In the genomic region with DNA sequence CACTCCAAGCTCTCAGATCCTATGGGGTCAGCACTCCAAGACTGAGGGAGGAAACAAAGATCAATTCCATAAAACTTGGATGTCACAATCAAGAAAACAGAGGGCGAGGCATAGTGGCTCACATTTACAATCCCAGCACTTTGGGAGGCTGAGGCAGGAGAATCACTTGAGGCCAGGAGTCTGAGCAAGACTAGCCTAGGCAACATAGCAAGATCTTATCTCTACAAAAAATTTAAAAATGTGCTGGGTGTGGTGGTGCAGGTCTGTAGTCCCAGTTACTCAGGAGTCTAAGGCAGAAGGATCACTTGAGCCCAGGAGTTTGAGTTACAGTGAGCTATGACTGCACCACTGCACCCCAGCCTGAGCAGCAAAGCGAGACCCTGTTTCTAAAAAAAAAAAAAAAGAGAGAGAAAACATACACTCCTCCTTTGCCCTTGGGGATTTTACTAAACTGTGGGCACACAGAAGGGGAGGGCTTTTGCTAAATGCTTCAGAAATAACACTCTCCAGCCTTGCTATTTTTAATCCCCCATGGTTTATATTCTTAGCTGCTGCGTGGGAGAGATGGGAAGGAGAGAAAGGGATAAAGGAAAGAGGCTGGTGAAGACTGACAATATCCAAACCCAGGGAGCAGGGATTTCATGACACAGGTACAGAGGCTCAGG, we compare ENCODE assay signal across 12 cellular contexts. TPM values are rescaled to one million over a fixed set of nuclear protein-coding genes. Genes with fewer than 3 reads are reported as not detected.
DNase-seq lines count a peak whose midpoint lies in the region; ATAC-seq and TF ChIP-seq lines count a peak whose summit lies in the region.
"Had no signal": no experiment of that assay in that cellular context is flagged by ENCODE, and none has a peak within 500 bp of the region (broad histone marks: within the 10 kb centered on the region; RNA-seq: fewer than 3 reads in every experiment).

No MANE protein-coding gene starts in this region.

- H3K9me3 Mint-ChIP-seq in CD14-positive monocyte (no peaks in the 10 kb centered on the region), osteocyte (ENCODE audit: unreplicated experiment) (no peaks in the 10 kb centered on the region)
- no peaks in the 10 kb centered on the region for H3K9me3 Mint-ChIP-seq in effector memory CD8-positive, alpha-beta T cell

- TF ChIP-seq CTCF in CD14-positive monocyte (IDR thresholded peaks at IDR 0.05) = no peak
- no peak for TF ChIP-seq CTCF in RWPE1 (conservative IDR thresholded peaks at IDR 0.05; ENCODE audit: low read depth)
- TF ChIP-seq CTCF in osteocyte (IDR thresholded peaks at IDR 0.05) = no peak

- H3K4me3 Mint-ChIP-seq in CD14-positive monocyte = no peak overlapping the region
- no peak overlapping the region for H3K4me3 Mint-ChIP-seq in effector memory CD8-positive, alpha-beta T cell
- H3K4me3 Mint-ChIP-seq in osteocyte (ENCODE audit: unreplicated experiment) = no peak overlapping the region

- ATAC-seq in effector memory CD8-positive, alpha-beta T cell (replicated peaks) = no peak
- ATAC-seq in HG02763 (IDR thresholded peaks at IDR 0.05; ENCODE audit: unreplicated experiment) (no peak), GM19351 (IDR thresholded peaks at IDR 0.05; ENCODE audit: unreplicated experiment) (no peak)

- H3K36me3 Mint-ChIP-seq in CD14-positive monocyte (peaks cover 78 to 96% of the 10 kb centered on the region in 2 donors), osteocyte (ENCODE audit: unreplicated experiment) (peaks cover 60% of the 10 kb centered on the region)
- peaks cover 99% of the 10 kb centered on the region for H3K36me3 Mint-ChIP-seq in effector memory CD8-positive, alpha-beta T cell (ENCODE audit: insufficient read depth)

- peak overlapping the region; percentile 90 for H3K27ac ChIP-seq in RWPE1

- POLR2A ChIA-PET in RWPE1 (lab: Yijun Ruan, JAX; ENCODE audit: low non-redundant PET) = interaction anchor here (0.6 kb wide), 1 partner anchor 291 kb away, joined by 3 read pairs; no protein-coding TSS in a partner anchor

- H3K27me3 Mint-ChIP-seq in CD14-positive monocyte (ENCODE audit: low read depth in 3 of 3) (no peaks in the 10 kb centered on the region), osteocyte (ENCODE audit: unreplicated experiment) (no peaks in the 10 kb centered on the region)
- H3K27me3 Mint-ChIP-seq in effector memory CD8-positive, alpha-beta T cell = no peaks in the 10 kb centered on the region

- DNase-seq in CD14-positive monocyte (ENCODE audit: low spot score) (no peak), RWPE1 (ENCODE audit: low spot score) (no peak), osteocyte (ENCODE audit: extremely low spot score, unreplicated experiment) (no peak), NOMO-1 (lab: John Stamatoyannopoulos, UW; ENCODE audit: unreplicated experiment in 2 of 2) (no peak), GM03348 (ENCODE audit: low spot score) (no peak)
- no peak for DNase-seq in effector memory CD8-positive, alpha-beta T cell
- DNase-seq: DMS53 had no signal

- H3K4me1 Mint-ChIP-seq in CD14-positive monocyte = peaks cover 32% of the 10 kb centered on the region
- peaks cover 11 to 14% of the 10 kb centered on the region in 2 donors for H3K4me1 Mint-ChIP-seq in effector memory CD8-positive, alpha-beta T cell (ENCODE audit: low read depth in 2 of 2)
- peaks cover 30% of the 10 kb centered on the region for H3K4me1 Mint-ChIP-seq in osteocyte (ENCODE audit: unreplicated experiment)

- intact Hi-C loops in CD14-positive monocyte (cut with micrococcal nuclease) = loop anchor here in 1 of 2 donors (2.0 kb wide), 1 partner anchor 13 kb away; no protein-coding TSS in a partner anchor

- H3K27ac Mint-ChIP-seq in CD14-positive monocyte (peak overlapping the region; percentile 54 to 98 (median 94)), osteocyte (ENCODE audit: unreplicated experiment) (peak overlapping the region; percentile 83)
- peak overlapping the region; percentile 67 to 80 for H3K27ac Mint-ChIP-seq in effector memory CD8-positive, alpha-beta T cell

- CTCF ChIA-PET in RWPE1 (lab: Yijun Ruan, JAX) = interaction anchor here (0.7 to 0.9 kb wide), 2 partner anchors 136 to 174 kb away, joined by 3 read pairs; no protein-coding TSS in a partner anchor

RNA-seq across cellular contexts. Expression of a gene that starts 18.1 kb away (rescaled TPM):
- polyA plus RNA-seq in CD14-positive monocyte = 10 to 100 TPM; 15.4 to 18.6 TPM
- total RNA-seq in osteocyte = 199 and 201 TPM in 2 replicates

RNA-seq across cellular contexts. Expression of a gene that starts 18.8 kb away (rescaled TPM):
- polyA plus RNA-seq in CD14-positive monocyte = not detected
- total RNA-seq in osteocyte = not detected in 2 replicates
- total RNA-seq: glomerular endothelial cell; mononuclear cell; T-helper 1 cell treated with Interleukin-12 subunit alpha and Interleukin-12 subunit beta and Interleukin-4 antibody, amounts not matched to agents 30 ng/mL and 1 ng/mL, for 36 hours had no signal

RNA-seq across cellular contexts. Expression of a gene that starts 26.0 kb away (rescaled TPM):
- 1 to 10 TPM; 3.4 to 3.5 TPM for polyA plus RNA-seq in CD14-positive monocyte
- 48.8 and 53.7 TPM in 2 replicates for total RNA-seq in osteocyte

RNA-seq across cellular contexts. Expression of a gene that starts 49.1 kb away (rescaled TPM):
- polyA plus RNA-seq in CD14-positive monocyte = 10 to 100 TPM; 57.2 to 69.6 TPM
- total RNA-seq in osteocyte = 43.1 and 45.6 TPM in 2 replicates
